Comparison of ENCODE assay signal across 20 cellular contexts in the genomic region with DNA sequence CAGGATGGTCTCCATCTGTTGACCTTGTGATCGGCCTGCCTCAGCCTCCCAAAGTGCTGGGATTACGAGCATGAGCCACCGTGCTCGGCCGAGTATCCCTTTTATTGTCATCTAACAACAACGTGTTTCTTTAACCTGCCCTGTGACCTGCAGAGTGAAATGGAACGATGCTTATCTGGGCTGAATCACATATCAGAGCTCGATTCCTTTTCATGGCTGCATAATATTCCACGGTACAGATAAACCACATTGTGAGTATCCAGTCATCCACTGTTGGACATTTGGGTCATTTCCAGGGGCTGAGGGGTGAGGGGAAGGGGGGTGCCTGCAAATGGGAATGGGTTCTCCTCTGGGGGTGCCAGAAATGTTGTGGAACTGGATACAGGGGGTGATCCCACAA.
DNase-seq lines count a peak whose midpoint lies in the region; FAIRE-seq and TF ChIP-seq lines count a peak whose summit lies in the region.
"Had no signal": no experiment of that assay in that cellular context is flagged by ENCODE, and none has a peak within 500 bp of the region (broad histone marks: within the 10 kb centered on the region; RNA-seq: fewer than 3 reads in every experiment).

No MANE protein-coding gene starts in this region.

- H2BK12ac ChIP-seq in H1 (ENCODE audit: low read depth, low read length) = no peak overlapping the region

- no peak overlapping the region for H3K23ac ChIP-seq in H1 (ENCODE audit: insufficient read length)

- H3K4me3 ChIP-seq in HEK293 (ENCODE audit: low read depth, low read length) (no peak overlapping the region), H1 (ENCODE audit: extremely low read depth in 1 of 4, insufficient read depth in 2 of 4, low read depth in 3 of 4, low read length in 4 of 4) (no peak overlapping the region), spleen (no peak overlapping the region)
- H3K4me3 ChIP-seq: A549; BLaER1 treated with 17β-estradiol and CSF1 and Interleukin-3, amounts not matched to agents 10 nM and 100 nM had no signal

- TF ChIP-seq CTCF in HEK293 (tag by site-specific recombination; IDR thresholded peaks at IDR 0.05) (no peak), H1 (IDR thresholded peaks at IDR 0.05; ENCODE audit: control extremely low read depth in 1 of 3, insufficient read depth in 1 of 3, low read depth in 1 of 3, low read length in 3 of 3) (no peak), spleen (IDR thresholded peaks at IDR 0.05 in 8 of 11, conservative IDR thresholded peaks at IDR 0.05 in 3 of 11) (no peak)

- no peak overlapping the region for H2BK5ac ChIP-seq in H1 (ENCODE audit: low read depth, low read length)

- peak; percentile 10 for DNase-seq in activated effector memory CD4-positive, alpha-beta T cell treated with anti-CD3 and anti-CD28 coated beads, Interleukin-2, amount 50 U/mL, for 16 hours
- no peak for DNase-seq in activated effector memory CD4-positive, alpha-beta T cell treated with Interleukin-2 at 50 U/mL for 16 hours
- no peak for DNase-seq in H1 (ENCODE audit: low read depth in 1 of 2, low spot score in 2 of 2)
- no peak for DNase-seq in spleen
- DNase-seq: AML-193; Caco-2; Calu3; CD4-positive, alpha-beta T cell; CD8-positive, alpha-beta T cell; DMS79 treated with DMSO at 0.1 percent for 48 hours; GF-D8 had no signal

- no peak overlapping the region for H4K91ac ChIP-seq in H1 (replicated peaks; ENCODE audit: insufficient read length, low read length)

- intact Hi-C loops in spleen (cut with DNase I; ENCODE audit: low total_unique reads) = no loop called here

- TF ChIP-seq EP300 in H1 (IDR thresholded peaks at IDR 0.05; ENCODE audit: borderline replicate concordance in 1 of 2, low read depth in 2 of 2, low read length in 2 of 2) = no peak

- H3K18ac ChIP-seq in H1 (ENCODE audit: extremely low read depth, low read length) = no peak overlapping the region

- no peak overlapping the region for H4K5ac ChIP-seq in H1 (ENCODE audit: insufficient read length, low read depth, low read length)

- H3K36me3 ChIP-seq in HEK293 (ENCODE audit: control insufficient read depth in 2 of 2, insufficient read depth in 1 of 2, low read length in 2 of 2) = no peaks in the 10 kb centered on the region; a peak in 1 of 3 replicates
- no peaks in the 10 kb centered on the region for H3K36me3 ChIP-seq in H1 (ENCODE audit: control insufficient read depth in 2 of 4, insufficient read depth in 4 of 4, low read length in 3 of 4)
- no peaks in the 10 kb centered on the region for H3K36me3 ChIP-seq in spleen
- H3K36me3 ChIP-seq: BLaER1 treated with 17β-estradiol and CSF1 and Interleukin-3, amounts not matched to agents 10 nM and 100 nM had no signal

- no peak overlapping the region for H3K56ac ChIP-seq in H1 (replicated peaks; ENCODE audit: insufficient read length, low read depth, low read length)

- no peak overlapping the region for H2BK20ac ChIP-seq in H1 (ENCODE audit: low read length)

- H4K8ac ChIP-seq in H1 (ENCODE audit: extremely low read depth, insufficient read depth, low read length) = no peak overlapping the region

- no peak overlapping the region for H2AFZ ChIP-seq in H1 (ENCODE audit: low read length)

- no peak overlapping the region for H2BK120ac ChIP-seq in H1 (replicated peaks; ENCODE audit: low read depth, low read length)

- WGBS in H1 (ENCODE audit: extremely low coverage in 1 of 2, insufficient coverage in 1 of 2, insufficient read length in 1 of 2, insufficient replicate concordance in 2 of 2, low coverage in 1 of 2, low lambda C conversion rate in 2 of 2, missing lambda C conversion rate in 1 of 2), 2 experiments = 93% methylated on average over 9 of the region's 9 CpGs; no CpG with 5 or more reads in 1 of the 2 experiments
- 86 to 96% (median 94%) methylated on average over 9 of the region's 9 CpGs for WGBS in spleen, 5 donors

- H3K4me1 ChIP-seq in HEK293 (ENCODE audit: control insufficient read depth, insufficient read depth, low read length) (no peaks in the 10 kb centered on the region), H1 (replicated peaks in 1 of 4; ENCODE audit: control insufficient read depth in 3 of 4, insufficient read depth in 4 of 4, low read length in 3 of 4) (no peaks in the 10 kb centered on the region), spleen (no peaks in the 10 kb centered on the region)
- H3K4me1 ChIP-seq: A549, Caco-2 had no signal

- H3K23me2 ChIP-seq in H1 (ENCODE audit: low read depth, low read length) = peaks cover 2% of the 10 kb centered on the region; the same call in 1 of the 2 replicates

- no peak overlapping the region for H3K4ac ChIP-seq in H1 (replicated peaks; ENCODE audit: insufficient read length, low read depth, low read length)

- no peak overlapping the region for H3K4me2 ChIP-seq in H1 (ENCODE audit: insufficient read depth in 1 of 2, low read depth in 2 of 2, low read length in 2 of 2)
- H3K4me2 ChIP-seq: A549; BLaER1 treated with 17β-estradiol and CSF1 and Interleukin-3, amounts not matched to agents 10 nM and 100 nM had no signal

- H3K79me1 ChIP-seq in H1 (ENCODE audit: low read depth, low read length) = no peaks in the 10 kb centered on the region

- H2AK5ac ChIP-seq in H1 (ENCODE audit: low read depth, low read length) = no peak overlapping the region

- TF ChIP-seq RAD21 in H1 (IDR thresholded peaks at IDR 0.05 in 1 of 2, conservative IDR thresholded peaks at IDR 0.05 in 1 of 2; ENCODE audit: low read depth in 2 of 2, low read length in 2 of 2) = no peak

- no peak overlapping the region for H3K27ac ChIP-seq in HEK293 (ENCODE audit: extremely low read depth, low read depth, low read length)
- no peak overlapping the region for H3K27ac ChIP-seq in H1 (ENCODE audit: low read depth, low read length)
- no peak overlapping the region for H3K27ac ChIP-seq in spleen
- H3K27ac ChIP-seq: 22Rv1; A549; BLaER1 treated with 17β-estradiol and CSF1 and Interleukin-3, amounts not matched to agents 10 nM and 100 nM; C4-2B had no signal

- POLR2A ChIA-PET in HEK293 (lab: Yijun Ruan, JAX) = no interaction called here
- POLR2A ChIA-PET in H1 (lab: Charles Lee; ENCODE audit: partially characterized antibody) = no interaction called here

- no peak overlapping the region for H2BK15ac ChIP-seq in H1 (ENCODE audit: low read length)

- TF ChIP-seq POLR2A in H1 (IDR thresholded peaks at IDR 0.05; ENCODE audit: control extremely low read depth in 1 of 2, low read depth in 2 of 2, low read length in 2 of 2) (no peak), spleen (IDR thresholded peaks at IDR 0.05) (no peak)

- FAIRE-seq in H1 (lab: Jason Lieb, UNC) = no peak
- FAIRE-seq: A549, D721Med, G401.6, GM12891, GM19239 had no signal

- CTCF ChIA-PET in HEK293 (lab: Yijun Ruan, JAX) = no interaction called here
- CTCF ChIA-PET in H1 (lab: Charles Lee; ENCODE audit: partially characterized antibody) = no interaction called here

- no peak overlapping the region for H3K14ac ChIP-seq in H1 (ENCODE audit: insufficient read length)

- no peak overlapping the region; a peak in 1 of 7 replicates for H3K9ac ChIP-seq in H1 (replicated peaks in 1 of 4; ENCODE audit: extremely low read depth in 1 of 4, low read depth in 3 of 4, low read length in 3 of 4)
- H3K9ac ChIP-seq: BLaER1 treated with 17β-estradiol and CSF1 and Interleukin-3, amounts not matched to agents 10 nM and 100 nM had no signal

- H4K20me1 ChIP-seq in H1 (replicated peaks in 1 of 2; ENCODE audit: control insufficient read depth in 1 of 2, insufficient read depth in 2 of 2, low read length in 2 of 2) = no peaks in the 10 kb centered on the region
- H4K20me1 ChIP-seq: BLaER1 treated with 17β-estradiol and CSF1 and Interleukin-3, amounts not matched to agents 10 nM and 100 nM had no signal

- H3K9me3 ChIP-seq in HEK293 (ENCODE audit: control insufficient read depth, insufficient read depth, low read depth, low read length) = no peaks in the 10 kb centered on the region; the same call in 1 of the 2 replicates
- H3K9me3 ChIP-seq in H1 (ENCODE audit: insufficient read depth in 2 of 2, low read depth in 1 of 2, low read length in 1 of 2) = no peaks in the 10 kb centered on the region
- H3K9me3 ChIP-seq in spleen = peaks cover 0 to 28% (median 7%) of the 10 kb centered on the region in 8 donors
- H3K9me3 ChIP-seq: Caco-2 had no signal

- H3K27me3 ChIP-seq in H1 (replicated peaks in 1 of 4; ENCODE audit: control insufficient read depth in 3 of 4, extremely low read depth in 1 of 4, insufficient read depth in 3 of 4, low read length in 3 of 4) (no peaks in the 10 kb centered on the region), spleen (replicated peaks in 1 of 7) (no peaks in the 10 kb centered on the region)
- H3K27me3 ChIP-seq: BLaER1 treated with 17β-estradiol and CSF1 and Interleukin-3, amounts not matched to agents 10 nM and 100 nM had no signal

- H3K79me2 ChIP-seq in H1 (ENCODE audit: control insufficient read depth in 1 of 2, insufficient read depth in 2 of 2, low read length in 2 of 2) = no peaks in the 10 kb centered on the region

TF ChIP-seq in HEK293, 187 proteins besides CTCF, POLR2A, EP300 and RAD21 (continues in another document):
- TF ChIP-seq ZNF302 (tag by site-specific recombination; IDR thresholded peaks at IDR 0.05; ENCODE audit: low read depth) (no peak), HOXA7 (CRISPR knock-in tag; IDR thresholded peaks at IDR 0.05; ENCODE audit: borderline replicate concordance) (no peak)
- TF ChIP-seq, protein P1, sequence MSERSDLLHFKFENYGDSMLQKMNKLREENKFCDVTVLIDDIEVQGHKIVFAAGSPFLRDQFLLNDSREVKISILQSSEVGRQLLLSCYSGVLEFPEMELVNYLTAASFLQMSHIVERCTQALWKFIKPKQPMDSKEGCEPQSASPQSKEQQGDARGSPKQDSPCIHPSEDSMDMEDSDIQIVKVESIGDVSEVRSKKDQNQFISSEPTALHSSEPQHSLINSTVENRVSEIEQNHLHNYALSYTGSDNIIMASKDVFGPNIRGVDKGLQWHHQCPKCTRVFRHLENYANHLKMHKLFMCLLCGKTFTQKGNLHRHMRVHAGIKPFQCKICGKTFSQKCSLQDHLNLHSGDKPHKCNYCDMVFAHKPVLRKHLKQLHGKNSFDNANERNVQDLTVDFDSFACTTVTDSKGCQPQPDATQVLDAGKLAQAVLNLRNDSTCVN (tag by site-specific recombination; optimal IDR thresholded peaks at IDR 0.05) = no peak

TF ChIP-seq in H1, 55 proteins besides CTCF, POLR2A, EP300 and RAD21:
- TF ChIP-seq CHD2 (IDR thresholded peaks at IDR 0.05; ENCODE audit: low read length) = no peak
- peak; percentile 59; the same call in 1 of the 2 replicates for TF ChIP-seq KDM1A (IDR thresholded peaks at IDR 0.05; ENCODE audit: borderline replicate concordance, low read length)
